In the genomic region with DNA sequence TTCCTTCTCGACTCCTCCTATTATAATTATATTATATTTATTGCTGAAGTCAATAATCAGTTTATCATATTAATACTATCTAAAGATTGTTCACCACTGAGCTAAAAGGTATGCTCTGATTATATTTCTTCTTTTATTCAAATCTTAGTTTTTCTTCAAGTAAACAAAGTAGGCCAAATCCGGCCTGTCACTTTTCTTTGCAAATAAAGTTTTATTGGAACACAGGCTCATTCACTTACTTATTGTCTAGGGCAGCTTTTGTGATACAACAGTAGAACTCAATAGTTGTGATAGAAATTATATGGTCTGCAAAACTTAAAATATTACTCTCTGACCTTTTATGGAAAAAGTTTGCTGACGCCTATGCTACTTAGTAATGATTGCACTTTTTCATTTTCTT, we compare ENCODE assay signal across 7 cellular contexts.
"Had no signal": no experiment of that assay in that cellular context is flagged by ENCODE, and none has a peak within 500 bp of the region (broad histone marks: within the 10 kb centered on the region; RNA-seq: fewer than 3 reads in every experiment).

No MANE protein-coding gene starts in this region.

- H3K9ac ChIP-seq: KMS-11 had no signal

- ATAC-seq: HepG2 had no signal

- DNase-seq: IMR-90, KBM-7, KG1 had no signal

- H3K4me2 ChIP-seq: KMS-11 had no signal

- FAIRE-seq: HepG2, HTR-8/SVneo had no signal

- H3K27ac ChIP-seq: HL-60, KMS-11 had no signal
